30 cellular contexts compared by ENCODE assay signal in genomic region chr10:74557098-74557497, GRCh38.
"Had no signal": no experiment of that assay in that cellular context is flagged by ENCODE, and none has a peak within 500 bp of the region (broad histone marks: within the 10 kb centered on the region; RNA-seq: fewer than 3 reads in every experiment).

No MANE protein-coding gene starts in this region.

- H3K4me3 ChIP-seq: ascending aorta, breast epithelium, cardiac muscle cell, coronary artery, dorsolateral prefrontal cortex, gastrocnemius medialis, heart left ventricle had no signal

- H3K27ac ChIP-seq: ascending aorta, breast epithelium, cardiac muscle cell, coronary artery, gastrocnemius medialis, heart left ventricle had no signal

- DNase-seq: activated CD4-positive, alpha-beta memory T cell treated with anti-CD3 and anti-CD28 coated beads for 36 hours; activated CD4-positive, alpha-beta T cell treated with anti-CD3 and anti-CD28 coated beads for 36 hours; activated CD4-positive, alpha-beta T cell treated with anti-CD3 and anti-CD28 coated beads, Interleukin-2, amount 10 ng/mL, durations not matched to agents 24 days and 14 days; activated CD4-positive, CD25-positive, alpha-beta regulatory T cell; activated CD4-positive, CD25-positive, alpha-beta regulatory T cell treated with anti-CD3 and anti-CD28 coated beads, Interleukin-2, amount 50 U/mL, for 72 hours; activated CD8-positive, alpha-beta memory T cell treated with anti-CD3 and anti-CD28 coated beads, Interleukin-2, amount 10 ng/mL, durations not matched to agents 7 days and 5 days; activated CD8-positive, alpha-beta memory T cell treated with anti-CD3 and anti-CD28 coated beads, Interleukin-2, amount 50 U/mL, for 4 hours; activated CD8-positive, alpha-beta T cell treated with anti-CD3 and anti-CD28 coated beads, Interleukin-2, amount 10 ng/mL, durations not matched to agents 7 days and 5 days; activated effector memory CD4-positive, alpha-beta T cell treated with anti-CD3 and anti-CD28 coated beads, Interleukin-2, amount 50 U/mL, for 16 hours; activated naive CD4-positive, alpha-beta T cell treated with anti-CD3 and anti-CD28 coated beads for 36 hours; activated naive CD8-positive, alpha-beta T cell treated with anti-CD3 and anti-CD28 coated beads, Interleukin-2, amount 10 ng/mL, durations not matched to agents 7 days and 5 days; activated T-cell treated with anti-CD3 and anti-CD28 coated beads, Interleukin-2, amount 50 U/mL, for 1 hour; activated T-cell treated with anti-CD3 and anti-CD28 coated beads, Interleukin-2, amount 50 U/mL, for 48 hours; central memory CD4-positive, alpha-beta T cell; cerebellar nuclear complex; dorsolateral prefrontal cortex; effector memory CD4-positive, alpha-beta T cell; endodermal cell; foreskin fibroblast; gastrocnemius medialis; glutamatergic neuron; heart left ventricle; T-helper 1 cell; T-helper 17 cell had no signal

- ATAC-seq: activated CD4-positive, alpha-beta T cell treated with anti-CD3 and anti-CD28 coated beads for 36 hours; activated CD8-positive, alpha-beta memory T cell treated with anti-CD3 and anti-CD28 coated beads, Interleukin-2, amount 10 ng/mL, durations not matched to agents 7 days and 5 days; activated CD8-positive, alpha-beta T cell treated with anti-CD3 and anti-CD28 coated beads, Interleukin-2, amount 10 ng/mL, durations not matched to agents 7 days and 5 days; activated naive CD4-positive, alpha-beta T cell treated with anti-CD3 and anti-CD28 coated beads, Interleukin-2, amount 50 U/mL, for 72 hours; esophagus mucosa; gastrocnemius medialis; heart left ventricle; T-helper 17 cell had no signal

- H3K36me3 ChIP-seq: ascending aorta, breast epithelium, cardiac muscle cell, gastrocnemius medialis, heart left ventricle had no signal

- H3K9me3 ChIP-seq: ascending aorta, breast epithelium, gastrocnemius medialis, heart left ventricle had no signal

- H3K4me1 ChIP-seq: ascending aorta, breast epithelium, gastrocnemius medialis, heart left ventricle had no signal

- H3K27me3 ChIP-seq: ascending aorta, breast epithelium, cardiac muscle cell, dorsolateral prefrontal cortex, gastrocnemius medialis, heart left ventricle had no signal
